In genomic region chr1:38044224-38045215, GRCh38 we compare ENCODE assay signal across 1 cellular context.
TF ChIP-seq lines count a peak whose summit lies in the region.

No MANE protein-coding gene starts in this region.

TF ChIP-seq in IMR-90, 13 proteins besides CTCF, POLR2A, EP300 and RAD21 (continued from another document):
- TF ChIP-seq ELK1 (IDR thresholded peaks at IDR 0.05; ENCODE audit: borderline replicate concordance, low read depth, low read length): no peak
TF ChIP-seq in IMR-90: peak in this region for 0.
